ENCODE assay signal across 22 cellular contexts in genomic region chrX:45842916-45843315, GRCh38.
DNase-seq lines count a peak whose midpoint lies in the region; ATAC-seq and TF ChIP-seq lines count a peak whose summit lies in the region.
"Had no signal": no experiment of that assay in that cellular context is flagged by ENCODE, and none has a peak within 500 bp of the region (broad histone marks: within the 10 kb centered on the region; RNA-seq: fewer than 3 reads in every experiment).

No MANE protein-coding gene starts in this region.

- peaks cover 35% of the 10 kb centered on the region for H3K79me2 ChIP-seq in GM23248 (ENCODE audit: insufficient read depth)
- H3K79me2 ChIP-seq in osteoblast (ENCODE audit: insufficient read depth, low read length): peaks cover 78% of the 10 kb centered on the region

- peaks cover 37% of the 10 kb centered on the region for H3K4me1 Mint-ChIP-seq in activated T-cell treated with anti-CD3 and anti-CD28 coated beads, Interleukin-2, amount 50 U/mL, for 4 hours (ENCODE audit: low read depth)
- H3K4me1 Mint-ChIP-seq in activated naive CD8-positive, alpha-beta T cell (ENCODE audit: low read depth): peaks cover 38% of the 10 kb centered on the region

- TF ChIP-seq POLR2A in erythroblast (IDR thresholded peaks at IDR 0.05; ENCODE audit: low read length): no peak

- H4K20me1 ChIP-seq in GM23248 (ENCODE audit: insufficient read depth) (no peaks in the 10 kb centered on the region), osteoblast (ENCODE audit: insufficient read depth, low read length) (no peaks in the 10 kb centered on the region)

- H3K9me3 Mint-ChIP-seq in activated T-cell treated with anti-CD3 and anti-CD28 coated beads, Interleukin-2, amount 50 U/mL, for 4 hours: no peaks in the 10 kb centered on the region
- no peaks in the 10 kb centered on the region for H3K9me3 Mint-ChIP-seq in activated naive CD8-positive, alpha-beta T cell (ENCODE audit: low read depth)
- H3K9me3 Mint-ChIP-seq: stimulated activated naive B cell treated with anti-CD40 and anti-IgM and Interleukin-4, amounts not matched to agents 10 μg/mL and 1 μg/mL and 100 μg/mL, for 72 hours; type B pancreatic cell had no signal

- in situ Hi-C loops in GM23248 (cut with MboI): loop anchor here (25.0 kb wide), 1 partner anchor 519 kb away; no protein-coding TSS in a partner anchor

- 5% methylated on average over 1 of the region's 1 CpG; no CpG with 5 or more reads in 1 of the 2 experiments for WGBS in GM23248 (ENCODE audit: low coverage in 1 of 2, low lambda C conversion rate in 2 of 2, missing lambda C conversion rate in 2 of 2), 2 experiments

- no peaks in the 10 kb centered on the region for H3K9me2 ChIP-seq in GM23248 (ENCODE audit: insufficient read depth)

- peaks cover 31% of the 10 kb centered on the region for H3K36me3 Mint-ChIP-seq in activated T-cell treated with anti-CD3 and anti-CD28 coated beads, Interleukin-2, amount 50 U/mL, for 4 hours (ENCODE audit: insufficient read depth)
- peaks cover 17% of the 10 kb centered on the region for H3K36me3 Mint-ChIP-seq in activated naive CD8-positive, alpha-beta T cell
- H3K36me3 Mint-ChIP-seq: stimulated activated naive B cell treated with anti-CD40 and anti-IgM and Interleukin-4, amounts not matched to agents 10 μg/mL and 1 μg/mL and 100 μg/mL, for 72 hours had no signal

- H3K9me3 ChIP-seq in GM23248 (ENCODE audit: low read depth) (no peaks in the 10 kb centered on the region), osteoblast (ENCODE audit: low read depth, low read length) (no peaks in the 10 kb centered on the region)
- H3K9me3 ChIP-seq: right atrium auricular region had no signal

- H3K27ac Mint-ChIP-seq in activated naive CD8-positive, alpha-beta T cell: peak overlapping the region; percentile 98
- H3K27ac Mint-ChIP-seq: stimulated activated naive B cell treated with anti-CD40 and anti-IgM and Interleukin-4, amounts not matched to agents 10 μg/mL and 1 μg/mL and 100 μg/mL, for 72 hours; type B pancreatic cell had no signal

- H3K4me2 ChIP-seq in GM23248 (ENCODE audit: unreplicated experiment): no peak overlapping the region
- no peak overlapping the region for H3K4me2 ChIP-seq in osteoblast (ENCODE audit: insufficient read depth, low read length)

- H3K4me3 ChIP-seq in GM23248: no peak overlapping the region
- no peak overlapping the region for H3K4me3 ChIP-seq in osteoblast (ENCODE audit: insufficient read depth, low read length)
- H3K4me3 ChIP-seq: dorsolateral prefrontal cortex, K562, right atrium auricular region had no signal

- no peak for DNase-seq in activated T-cell treated with anti-CD3 and anti-CD28 coated beads, Interleukin-2, amount 50 U/mL, for 4 hours
- no peak for DNase-seq in activated T-cell treated with anti-CD3 and anti-CD28 coated beads, Interleukin-2, amount 50 U/mL, for 1 hour
- DNase-seq in GM23248 (peak; percentile 35), osteoblast (ENCODE audit: insufficient read length, low spot score, missing footprints) (no peak), MV-4-11 (lab: John Stamatoyannopoulos, UW) (no peak), erythroblast (lab: John Stamatoyannopoulos, UW) (no peak)
- DNase-seq: activated CD8-positive, alpha-beta memory T cell treated with anti-CD3 and anti-CD28 coated beads for 24 hours; dorsolateral prefrontal cortex; H7; NCI-H1930; NCI-H446; NK-92 treated with Interleukin-12 subunit alpha and Interleukin-12 subunit beta, amount 100 ng/mL, for 24 hours; nucleus accumbens; RPMI8226; stimulated activated naive B cell treated with anti-CD40 and anti-IgM and Interleukin-4, amounts not matched to agents 10 μg/mL and 1 μg/mL and 100 μg/mL, for 72 hours had no signal

- TF ChIP-seq CTCF in osteoblast (IDR thresholded peaks at IDR 0.05; ENCODE audit: extremely low read depth, low read depth, low read length): no peak

- H3F3A ChIP-seq in GM23248 (ENCODE audit: insufficient read depth): peaks cover 5% of the 10 kb centered on the region; the same call in 1 of the 2 replicates

- H3K27ac ChIP-seq in GM23248: no peak overlapping the region
- H3K27ac ChIP-seq in osteoblast (ENCODE audit: low read depth, low read length): peak overlapping the region; percentile 5
- H3K27ac ChIP-seq: right atrium auricular region had no signal

- H3K27me3 Mint-ChIP-seq in activated T-cell treated with anti-CD3 and anti-CD28 coated beads, Interleukin-2, amount 50 U/mL, for 4 hours (ENCODE audit: low read depth): no peaks in the 10 kb centered on the region
- H3K27me3 Mint-ChIP-seq in activated naive CD8-positive, alpha-beta T cell: no peaks in the 10 kb centered on the region
- H3K27me3 Mint-ChIP-seq: stimulated activated naive B cell treated with anti-CD40 and anti-IgM and Interleukin-4, amounts not matched to agents 10 μg/mL and 1 μg/mL and 100 μg/mL, for 72 hours; type B pancreatic cell had no signal

- H3K27me3 ChIP-seq in GM23248 (replicated peaks; ENCODE audit: insufficient read depth): no peaks in the 10 kb centered on the region
- peaks cover 8% of the 10 kb centered on the region for H3K27me3 ChIP-seq in osteoblast (ENCODE audit: insufficient read depth, low read length)
- H3K27me3 ChIP-seq: right atrium auricular region had no signal

- H3K4me1 ChIP-seq in GM23248 (ENCODE audit: insufficient read depth): peaks cover 32% of the 10 kb centered on the region
- peaks cover 39% of the 10 kb centered on the region for H3K4me1 ChIP-seq in osteoblast (ENCODE audit: insufficient read depth, low read length)
- H3K4me1 ChIP-seq: right atrium auricular region had no signal

- no peak for ATAC-seq in activated T-cell treated with anti-CD3 and anti-CD28 coated beads, Interleukin-2, amount 50 U/mL, for 4 hours
- no peak for ATAC-seq in GM21526 (IDR thresholded peaks at IDR 0.05; ENCODE audit: low FRiP score, unreplicated experiment)
- ATAC-seq: esophagus mucosa; K562; left lobe of liver; stimulated activated naive B cell treated with anti-CD40 and anti-IgM and Interleukin-4, amounts not matched to agents 10 μg/mL and 1 μg/mL and 100 μg/mL, for 72 hours had no signal

- no peak overlapping the region for H2AFZ ChIP-seq in GM23248
- H2AFZ ChIP-seq in osteoblast (ENCODE audit: low read length): no peak overlapping the region

- no peak overlapping the region for H3K9ac ChIP-seq in GM23248

- peak overlapping the region; percentile 64 for H3K4me3 Mint-ChIP-seq in activated T-cell treated with anti-CD3 and anti-CD28 coated beads, Interleukin-2, amount 50 U/mL, for 4 hours
- peak overlapping the region; percentile 88 for H3K4me3 Mint-ChIP-seq in activated naive CD8-positive, alpha-beta T cell
- H3K4me3 Mint-ChIP-seq: stimulated activated naive B cell treated with anti-CD40 and anti-IgM and Interleukin-4, amounts not matched to agents 10 μg/mL and 1 μg/mL and 100 μg/mL, for 72 hours; type B pancreatic cell had no signal

- peaks cover 7% of the 10 kb centered on the region; the same call in 1 of the 2 replicates for H3K36me3 ChIP-seq in GM23248 (ENCODE audit: low read depth)
- peaks cover 27% of the 10 kb centered on the region for H3K36me3 ChIP-seq in osteoblast (ENCODE audit: insufficient read depth, low read length)
- H3K36me3 ChIP-seq: right atrium auricular region had no signal
